Comparison of ENCODE assay signal across 7 cellular contexts in genomic region chr12:65277994-65278575, GRCh38. TPM values are rescaled to one million over a fixed set of nuclear protein-coding genes. Genes with fewer than 3 reads are reported as not detected.
DNase-seq lines count a peak whose midpoint lies in the region; ATAC-seq and TF ChIP-seq lines count a peak whose summit lies in the region.

No MANE protein-coding gene starts in this region.

- no peaks in the 10 kb centered on the region for H3K9me3 ChIP-seq in stomach

- 21 to 47% (median 38%) methylated on average over 16 to 23 of the region's 23 CpGs for WGBS in stomach, 5 donors

- H3K27me3 Mint-ChIP-seq in activated naive CD8-positive, alpha-beta T cell treated with anti-CD3 and anti-CD28 coated beads, Interleukin-2, amount 50 U/mL, for 24 hours = peaks cover 72% of the 10 kb centered on the region

- intact Hi-C loops in stomach (cut with DNase I; ENCODE audit: low total_unique reads) = no loop called here

- ATAC-seq in HG02870 (IDR thresholded peaks at IDR 0.05; ENCODE audit: unreplicated experiment) (peak; percentile 31), GM18511 (IDR thresholded peaks at IDR 0.05; ENCODE audit: unreplicated experiment) (no peak)
- ATAC-seq in activated naive CD8-positive, alpha-beta T cell treated with anti-CD3 and anti-CD28 coated beads, Interleukin-2, amount 50 U/mL, for 24 hours = peak; percentile 22

- no peak overlapping the region for H3K27ac Mint-ChIP-seq in activated naive CD8-positive, alpha-beta T cell treated with anti-CD3 and anti-CD28 coated beads, Interleukin-2, amount 50 U/mL, for 24 hours

- peak overlapping the region; percentile 44 for H3K4me3 Mint-ChIP-seq in activated naive CD8-positive, alpha-beta T cell treated with anti-CD3 and anti-CD28 coated beads, Interleukin-2, amount 50 U/mL, for 24 hours

- H3K4me3 ChIP-seq in stomach = peak overlapping the region; percentile 77 to 84 (median 82)

- H3K4me1 Mint-ChIP-seq in activated naive CD8-positive, alpha-beta T cell treated with anti-CD3 and anti-CD28 coated beads, Interleukin-2, amount 50 U/mL, for 24 hours = peaks cover 3% of the 10 kb centered on the region

- H3K4me1 ChIP-seq in stomach = peaks cover 6 to 44% (median 27%) of the 10 kb centered on the region in 4 donors

- peak overlapping the region in 4 of 5 donors; percentile 86 to 93 (median 90) for H3K27ac ChIP-seq in stomach

- no peak for TF ChIP-seq CTCF in stomach (IDR thresholded peaks at IDR 0.05)

- peaks cover 0 to 17% (median 14%) of the 10 kb centered on the region in 3 donors for H3K27me3 ChIP-seq in stomach

- no peaks in the 10 kb centered on the region for H3K36me3 ChIP-seq in stomach

- H3K9me3 Mint-ChIP-seq in activated naive CD8-positive, alpha-beta T cell treated with anti-CD3 and anti-CD28 coated beads, Interleukin-2, amount 50 U/mL, for 24 hours = no peaks in the 10 kb centered on the region

- no peaks in the 10 kb centered on the region for H3K36me3 Mint-ChIP-seq in activated naive CD8-positive, alpha-beta T cell treated with anti-CD3 and anti-CD28 coated beads, Interleukin-2, amount 50 U/mL, for 24 hours (ENCODE audit: low read depth)

- TF ChIP-seq POLR2A in stomach (IDR thresholded peaks at IDR 0.05) = no peak

- TF ChIP-seq EP300 in stomach (IDR thresholded peaks at IDR 0.05) = no peak

- DNase-seq in activated naive CD8-positive, alpha-beta T cell treated with anti-CD3 and anti-CD28 coated beads, Interleukin-2, amount 50 U/mL, for 24 hours = no peak
- DNase-seq in iPS-NIHi7 (ENCODE audit: extremely low spot score) (peak; percentile 16), stomach (no peak), NOMO-1 (lab: John Stamatoyannopoulos, UW; ENCODE audit: unreplicated experiment in 2 of 2) (no peak), SIG-M5 treated with dmso at 0.1 percent for 504 hours (lab: John Stamatoyannopoulos, UW; ENCODE audit: unreplicated experiment) (no peak)

RNA-seq across cellular contexts. Expression of gene MSRB3, which starts 0.4 kb away (rescaled TPM):
- total RNA-seq in stomach = 100 to 1,000 TPM in 1 of 5 donors, 10 to 100 TPM in 4; 10.7 to 142 (median 75.3) TPM
- polyA plus RNA-seq in stomach = 10 to 100 TPM; 16.2 to 26.4 (median 17.9) TPM
